24 cellular contexts compared by ENCODE assay signal in genomic region chr10:5694573-5694972, GRCh38. TPM values are rescaled to one million over a fixed set of nuclear protein-coding genes. Genes with fewer than 3 reads are reported as not detected.
DNase-seq lines count a peak whose midpoint lies in the region; FAIRE-seq and TF ChIP-seq lines count a peak whose summit lies in the region.
"Had no signal": no experiment of that assay in that cellular context is flagged by ENCODE, and none has a peak within 500 bp of the region (broad histone marks: within the 10 kb centered on the region; RNA-seq: fewer than 3 reads in every experiment).

No MANE protein-coding gene starts in this region.

- H3K9ac ChIP-seq in BLaER1 (no peak overlapping the region), OCI-LY1 (ENCODE audit: low read length) (no peak overlapping the region; the same call in 1 of the 2 replicates)

- peaks cover 81% of the 10 kb centered on the region for H3K79me2 ChIP-seq in OCI-LY1 (ENCODE audit: insufficient read depth, low read length)

- H3K9me3 ChIP-seq in BLaER1 (peaks cover 52% of the 10 kb centered on the region), OCI-LY1 (ENCODE audit: low read length) (peaks cover 3% of the 10 kb centered on the region; the same call in 1 of the 2 replicates)

- H3K36me3 ChIP-seq in BLaER1 (peaks cover 26% of the 10 kb centered on the region), OCI-LY1 (ENCODE audit: insufficient read depth, low read length) (peaks cover 17% of the 10 kb centered on the region; the same call in 1 of the 2 replicates)

- H3K4me1 ChIP-seq in BLaER1 (peaks cover 35% of the 10 kb centered on the region), OCI-LY1 (ENCODE audit: insufficient read depth, low read length, severe bottlenecking) (peaks cover 68% of the 10 kb centered on the region)

- H3K4me1 Mint-ChIP-seq in glutamatergic neuron (ENCODE audit: low read depth, unreplicated experiment): peaks cover 45% of the 10 kb centered on the region
- H3K4me1 Mint-ChIP-seq in nephron progenitor cell: peaks cover 37% of the 10 kb centered on the region

- H3K4me3 Mint-ChIP-seq in glutamatergic neuron (ENCODE audit: unreplicated experiment): peak overlapping the region; percentile 17
- H3K4me3 Mint-ChIP-seq in nephron progenitor cell: no peak overlapping the region

- H3K36me3 Mint-ChIP-seq in glutamatergic neuron (ENCODE audit: unreplicated experiment) (no peaks in the 10 kb centered on the region), nephron progenitor cell (ENCODE audit: low read depth) (peaks cover 4% of the 10 kb centered on the region)
- H3K36me3 Mint-ChIP-seq: CD4-positive, alpha-beta memory T cell had no signal

- FAIRE-seq in GM19239 (lab: Jason Lieb, UNC): peak; percentile 76

- H3K9me3 Mint-ChIP-seq in glutamatergic neuron (ENCODE audit: unreplicated experiment): no peaks in the 10 kb centered on the region
- no peaks in the 10 kb centered on the region for H3K9me3 Mint-ChIP-seq in nephron progenitor cell
- H3K9me3 Mint-ChIP-seq: CD4-positive, alpha-beta memory T cell had no signal

- H3F3A ChIP-seq in OCI-LY1 (ENCODE audit: insufficient read depth, low read length): no peaks in the 10 kb centered on the region

- H3K27me3 Mint-ChIP-seq in glutamatergic neuron (ENCODE audit: unreplicated experiment): no peaks in the 10 kb centered on the region
- no peaks in the 10 kb centered on the region for H3K27me3 Mint-ChIP-seq in nephron progenitor cell (ENCODE audit: low read depth, poor library complexity)
- H3K27me3 Mint-ChIP-seq: CD4-positive, alpha-beta memory T cell had no signal

- H4K20me1 ChIP-seq in BLaER1 (peaks cover 81% of the 10 kb centered on the region), OCI-LY1 (ENCODE audit: insufficient read depth, low read length) (no peaks in the 10 kb centered on the region)

- H2AFZ ChIP-seq in OCI-LY1 (ENCODE audit: low read length): no peak overlapping the region

- TF ChIP-seq CTCF in OCI-LY1 (IDR thresholded peaks at IDR 0.05; ENCODE audit: low read length) (no peak), glutamatergic neuron (IDR thresholded peaks at IDR 0.05; ENCODE audit: partially characterized antibody, unreplicated experiment) (no peak), nephron progenitor cell (IDR thresholded peaks at IDR 0.05) (no peak)

- H3K27ac Mint-ChIP-seq in glutamatergic neuron (ENCODE audit: unreplicated experiment) (peak overlapping the region; percentile 31), nephron progenitor cell (no peak overlapping the region)

- H3K4me2 ChIP-seq in BLaER1 (peak overlapping the region; percentile 63), OCI-LY1 (ENCODE audit: low read length) (peak overlapping the region; percentile 95; the same call in 1 of the 2 replicates)

- H3K9me2 ChIP-seq in OCI-LY1 (ENCODE audit: low read depth, low read length): no peaks in the 10 kb centered on the region

- 0 out of 2 replicates have a peak overlapping the region, but pooled peaks have one; percentile 26 for H3K27ac ChIP-seq in BLaER1
- H3K27ac ChIP-seq in OCI-LY1 (ENCODE audit: low read depth, low read length, poor library complexity, severe bottlenecking): peak overlapping the region; percentile 85
- H3K27ac ChIP-seq: HL-60, RWPE1, SK-N-MC had no signal

- H3K27me3 ChIP-seq in BLaER1: no peaks in the 10 kb centered on the region
- H3K27me3 ChIP-seq in OCI-LY1 (ENCODE audit: insufficient read depth, low read length): no peaks in the 10 kb centered on the region

- DNase-seq in GM19239 (ENCODE audit: insufficient read length, low spot score) (no peak), glutamatergic neuron (no peak), nephron progenitor cell (no peak), EL (no peak), UCSD-AML1 (lab: John Stamatoyannopoulos, UW; ENCODE audit: unreplicated experiment) (no peak)
- DNase-seq: CD4-positive, alpha-beta memory T cell; DMS153; GDM1; H7; KG1; MV-4-11; NCI-H1694; NCI-H2081; NCI-H2171; NCI-H345; NCI-H524; SHP77 treated with DMSO at 0.1 percent for 48 hours; T-helper 1 cell; T-helper 9 cell had no signal

- H3K4me3 ChIP-seq in BLaER1 (no peak overlapping the region), OCI-LY1 (ENCODE audit: low read depth, low read length, poor library complexity, severe bottlenecking) (peak overlapping the region; percentile 58)
- H3K4me3 ChIP-seq: SK-N-MC had no signal

RNA-seq across cellular contexts. Expression of gene TASOR2, which starts 9.9 kb away (rescaled TPM):
- total RNA-seq in glutamatergic neuron (ENCODE audit: unreplicated experiment): 57.2 TPM

RNA-seq across cellular contexts. Expression of gene ASB13, which starts 28.2 kb away (rescaled TPM):
- 13.9 TPM for total RNA-seq in glutamatergic neuron (ENCODE audit: unreplicated experiment)
